18 cellular contexts compared by ENCODE assay signal in the genomic region with DNA sequence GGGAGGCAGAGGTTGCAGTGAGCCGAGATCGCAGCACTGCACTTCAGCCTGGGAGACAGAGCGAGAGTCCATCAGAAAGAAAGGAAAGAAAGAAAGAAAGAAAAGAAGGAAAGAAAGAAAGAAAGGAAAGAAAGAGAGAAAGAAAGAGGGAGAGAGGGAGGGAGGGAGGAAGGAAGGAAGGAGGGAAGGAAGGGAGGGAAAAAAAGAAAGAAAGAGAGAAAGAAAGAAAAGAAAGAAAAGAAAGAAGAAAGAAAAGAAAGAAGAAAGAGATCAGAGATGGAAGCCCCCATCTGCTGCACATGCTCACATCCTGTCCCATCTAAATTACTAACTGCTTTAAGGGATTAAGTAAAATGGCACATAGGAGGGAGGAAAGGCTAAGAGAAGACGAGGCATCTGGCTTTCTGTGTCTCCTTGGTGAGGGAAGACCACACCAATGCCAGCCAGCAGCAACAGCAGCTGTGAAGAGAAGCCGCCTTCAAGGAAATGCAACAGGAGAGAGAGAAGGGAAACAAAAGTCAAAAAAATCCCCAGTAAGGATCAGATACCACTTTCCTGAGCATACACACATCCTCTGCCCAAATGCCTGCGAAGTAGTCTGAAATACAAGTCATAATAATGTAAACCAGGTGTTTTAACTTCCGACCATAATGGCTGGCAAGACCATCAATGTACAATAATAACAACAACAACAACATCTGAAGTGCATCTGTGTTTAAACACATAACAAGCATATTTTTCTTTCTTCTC.
"Had no signal": no experiment of that assay in that cellular context is flagged by ENCODE, and none has a peak within 500 bp of the region (broad histone marks: within the 10 kb centered on the region; RNA-seq: fewer than 3 reads in every experiment).

No MANE protein-coding gene starts in this region.

- H3K4me1 ChIP-seq: ascending aorta, esophagus muscularis mucosa, sigmoid colon, testis, upper lobe of right lung had no signal

- H3K36me3 ChIP-seq: ascending aorta, esophagus muscularis mucosa, heart left ventricle, sigmoid colon, upper lobe of right lung had no signal

- H3K27me3 ChIP-seq: ascending aorta, esophagus muscularis mucosa, foreskin keratinocyte, heart left ventricle, sigmoid colon, testis, upper lobe of right lung had no signal

- H3K4me1 Mint-ChIP-seq: activated naive CD8-positive, alpha-beta T cell treated with anti-CD3 and anti-CD28 coated beads, Interleukin-2, amount 10 ng/mL, durations not matched to agents 7 days and 5 days had no signal

- H3K27me3 Mint-ChIP-seq: activated T-cell treated with anti-CD3 and anti-CD28 coated beads, Interleukin-2, amount 50 U/mL, for 24 hours had no signal

- H3K27ac Mint-ChIP-seq: activated naive CD8-positive, alpha-beta T cell treated with anti-CD3 and anti-CD28 coated beads, Interleukin-2, amount 10 ng/mL, durations not matched to agents 7 days and 5 days; activated T-cell treated with anti-CD3 and anti-CD28 coated beads, Interleukin-2, amount 50 U/mL, for 24 hours; natural killer cell had no signal

- ATAC-seq: heart left ventricle; left lobe of liver; mucosa of descending colon; natural killer cell; stimulated activated naive CD8-positive, alpha-beta T cell treated with anti-CD3 and anti-CD28 coated beads, Interleukin-15, Interleukin-2, amounts not matched to agents 100 U/mL and 50 U/mL, for 24 hours; upper lobe of right lung had no signal

- DNase-seq: activated CD4-positive, alpha-beta T cell treated with anti-CD3 and anti-CD28 coated beads, Interleukin-2, amount 50 U/mL, for 1 hour; activated CD4-positive, CD25-positive, alpha-beta regulatory T cell; activated gamma-delta T cell; activated naive CD8-positive, alpha-beta T cell treated with anti-CD3 and anti-CD28 coated beads, Interleukin-2, amount 10 ng/mL, durations not matched to agents 7 days and 5 days; activated T-cell treated with anti-CD3 and anti-CD28 coated beads, Interleukin-2, amount 50 U/mL, for 24 hours; foreskin keratinocyte; heart left ventricle; mammary epithelial cell; mucosa of descending colon; natural killer cell; sigmoid colon; stimulated activated CD4-positive, alpha-beta T cell treated with anti-CD3 and anti-CD28 coated beads, Interleukin-12 subunit alpha, Interleukin-12 subunit beta, amount 100 ng/mL, for 4 hours; stimulated activated naive CD8-positive, alpha-beta T cell treated with anti-CD3 and anti-CD28 coated beads, Interleukin-15, Interleukin-2, amounts not matched to agents 100 U/mL and 50 U/mL, for 24 hours; testis; upper lobe of right lung had no signal

- H3K27ac ChIP-seq: ascending aorta, esophagus muscularis mucosa, foreskin keratinocyte, heart left ventricle, sigmoid colon, testis, upper lobe of right lung had no signal

- H3K36me3 Mint-ChIP-seq: activated naive CD8-positive, alpha-beta T cell treated with anti-CD3 and anti-CD28 coated beads, Interleukin-2, amount 10 ng/mL, durations not matched to agents 7 days and 5 days; natural killer cell had no signal

- H3K4me3 ChIP-seq: ascending aorta, esophagus muscularis mucosa, heart left ventricle, mucosa of descending colon, sigmoid colon, testis, upper lobe of right lung had no signal

- H3K9me3 ChIP-seq: ascending aorta, esophagus muscularis mucosa, heart left ventricle, mucosa of descending colon, sigmoid colon, testis, upper lobe of right lung had no signal

- H3K4me3 Mint-ChIP-seq: activated naive CD8-positive, alpha-beta T cell treated with anti-CD3 and anti-CD28 coated beads, Interleukin-2, amount 10 ng/mL, durations not matched to agents 7 days and 5 days; activated T-cell treated with anti-CD3 and anti-CD28 coated beads, Interleukin-2, amount 50 U/mL, for 24 hours; natural killer cell had no signal
